ENCODE assay signal across 15 cellular contexts in the genomic region with DNA sequence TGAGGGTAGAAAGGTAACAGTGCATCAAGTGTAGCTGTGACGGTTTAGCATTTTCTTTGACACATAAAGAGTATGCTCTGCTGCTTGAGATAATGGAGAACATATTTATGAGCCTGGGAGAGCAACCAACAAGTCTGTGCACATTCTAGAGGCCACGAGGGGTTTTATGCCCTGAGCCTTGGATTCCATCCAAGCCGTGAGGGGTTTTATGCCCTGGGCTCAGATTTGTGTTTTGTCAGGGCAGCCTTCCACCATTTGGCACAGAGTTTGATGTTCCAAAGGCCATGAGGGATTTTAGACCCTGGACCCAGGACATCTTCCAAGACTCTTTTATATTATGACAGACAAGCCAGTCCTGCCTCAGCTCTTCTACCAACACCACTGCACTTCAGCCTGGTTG.
A peak's percentile ranks its signal among the peaks of the same experiment; 100 is the strongest.
DNase-seq lines count a peak whose midpoint lies in the region; ATAC-seq and TF ChIP-seq lines count a peak whose summit lies in the region.
"Had no signal": no experiment of that assay in that cellular context is flagged by ENCODE, and none has a peak within 500 bp of the region (broad histone marks: within the 10 kb centered on the region; RNA-seq: fewer than 3 reads in every experiment).

No MANE protein-coding gene starts in this region.

- H3K27me3 ChIP-seq in BLaER1 = no peaks in the 10 kb centered on the region
- H3K27me3 ChIP-seq: SJSA1 had no signal

- CTCF ChIA-PET in OCI-LY7 (lab: Charles Lee; ENCODE audit: unreplicated experiment) = no interaction called here

- H3K4me1 ChIP-seq in BLaER1 (peaks cover 76% of the 10 kb centered on the region), OCI-LY7 (ENCODE audit: insufficient read depth, low read length, poor library complexity, severe bottlenecking) (peaks cover 83% of the 10 kb centered on the region)
- H3K4me1 ChIP-seq: SJSA1 had no signal

- in situ Hi-C loops in GM13976 (cut with MboI; ENCODE audit: low sequenced_read_pairs, unreplicated experiment) = no loop called here

- peaks cover 4% of the 10 kb centered on the region; the same call in 1 of the 2 replicates for H3K79me2 ChIP-seq in OCI-LY7 (ENCODE audit: insufficient read depth, low read depth, low read length)

- peak overlapping the region; percentile 80 for H3K27ac ChIP-seq in BLaER1
- H3K27ac ChIP-seq in OCI-LY7 (ENCODE audit: low read depth, low read length, poor library complexity, severe bottlenecking) = peak overlapping the region; percentile 92
- H3K27ac ChIP-seq: SJSA1 had no signal

- peak overlapping the region; percentile 68; the same call in 1 of the 2 replicates for H3K9ac ChIP-seq in BLaER1

- H4K20me1 ChIP-seq in BLaER1 (no peaks in the 10 kb centered on the region), OCI-LY7 (ENCODE audit: insufficient read depth, low read length) (no peaks in the 10 kb centered on the region)

- no peak for ATAC-seq in left ventricle myocardium superior
- ATAC-seq: HepG2, Panc1 had no signal

- H3K9me2 ChIP-seq in OCI-LY7 (ENCODE audit: insufficient read depth, low read length) = no peaks in the 10 kb centered on the region

- intact Hi-C loops in OCI-LY7 (cut with micrococcal nuclease; ENCODE audit: unreplicated experiment) (loop anchor here (10.0 kb wide), 1 partner anchor 151 kb away; no protein-coding TSS in a partner anchor), left ventricle myocardium superior (cut with micrococcal nuclease) (no loop called here)

- peak overlapping the region; percentile 32; the same call in 1 of the 2 replicates for H3K4me3 ChIP-seq in BLaER1
- H3K4me3 ChIP-seq in OCI-LY7 (ENCODE audit: low read depth, low read length, poor library complexity, severe bottlenecking) = peak overlapping the region; percentile 24
- H3K4me3 ChIP-seq: SJSA1 had no signal

- H3K4me2 ChIP-seq in BLaER1 (peak overlapping the region; percentile 86), OCI-LY7 (ENCODE audit: low read length) (peak overlapping the region; percentile 69)

- DNase-seq in DMS79 treated with DMSO at 0.1 percent for 48 hours (lab: John Stamatoyannopoulos, UW) (peak; percentile 53), NCI-H1105 treated with DMSO at 0.1 percent for 48 hours (lab: John Stamatoyannopoulos, UW) (peak; percentile 96), OCI-LY7 (ENCODE audit: low spot score) (peak; percentile 61), NCI-H146 treated with DMSO at 0.1 percent for 48 hours (lab: John Stamatoyannopoulos, UW; ENCODE audit: unreplicated experiment) (no peak), GM13976 (ENCODE audit: low spot score) (no peak), left ventricle myocardium superior (no peak)
- no peak for DNase-seq in activated CD8-positive, alpha-beta memory T cell treated with anti-CD3 and anti-CD28 coated beads for 24 hours
- DNase-seq: EL, KBM-7, NCI-H1694, NCI-H2107 had no signal

- POLR2A ChIA-PET in OCI-LY7 (lab: Charles Lee) = interaction anchor here (0.7 to 1.1 kb wide), 2 partner anchors 12 to 151 kb away, joined by 3 read pairs; no protein-coding TSS in a partner anchor

- H3K36me3 ChIP-seq in BLaER1 (peaks cover 4% of the 10 kb centered on the region; the same call in 1 of the 2 replicates), OCI-LY7 (ENCODE audit: insufficient read depth, low read length) (no peaks in the 10 kb centered on the region)
- H3K36me3 ChIP-seq: SJSA1 had no signal

- no peak for TF ChIP-seq CTCF in OCI-LY7 (conservative IDR thresholded peaks at IDR 0.05; ENCODE audit: low read length)
- TF ChIP-seq CTCF in GM13976 (IDR thresholded peaks at IDR 0.05; ENCODE audit: borderline replicate concordance, control extremely low read depth, extremely low read depth, insufficient read depth, missing control alignments) = no peak

- peak overlapping the region; percentile 60 for H2AFZ ChIP-seq in OCI-LY7 (ENCODE audit: low read length)

- no TSS peak for BruUV-seq in OCI-LY7 (replicated peaks; lab: Mats Ljungman, UMichigan)

- peaks cover 31% of the 10 kb centered on the region for H3K9me3 ChIP-seq in BLaER1
- no peaks in the 10 kb centered on the region for H3K9me3 ChIP-seq in OCI-LY7 (ENCODE audit: low read length)
- H3K9me3 ChIP-seq: SJSA1 had no signal

Comparison
In these comparisons a context has a peak if more than half of its experiments do, and no peak if none do; other contexts are left out.
1. DNase-seq: peak in DMS79 treated with DMSO at 0.1 percent for 48 hours (single experiment), NCI-H1105 treated with DMSO at 0.1 percent for 48 hours (single experiment) and OCI-LY7 (single experiment); none in NCI-H146 treated with DMSO at 0.1 percent for 48 hours (single experiment), GM13976 (single experiment), left ventricle myocardium superior (single experiment) and activated CD8-positive, alpha-beta memory T cell treated with anti-CD3 and anti-CD28 coated beads for 24 hours (single experiment).